In genomic region chr20:51711426-51711825, GRCh38 we compare ENCODE assay signal across 1 cellular context.
TF ChIP-seq lines count a peak whose summit lies in the region.

No MANE protein-coding gene starts in this region.

TF ChIP-seq in IMR-90, 13 proteins besides CTCF, POLR2A, EP300 and RAD21 (continued from another document):
- TF ChIP-seq MXI1 (IDR thresholded peaks at IDR 0.05; ENCODE audit: borderline replicate concordance, low read depth, low read length) (no peak), ELK1 (IDR thresholded peaks at IDR 0.05; ENCODE audit: borderline replicate concordance, low read depth, low read length) (no peak), MAZ (IDR thresholded peaks at IDR 0.05; ENCODE audit: borderline replicate concordance, low read depth, low read length) (no peak), SMC3 (IDR thresholded peaks at IDR 0.05; ENCODE audit: low read depth, low read length) (no peak), RFX5 (IDR thresholded peaks at IDR 0.05; ENCODE audit: low read depth, low read length) (no peak), USF2 (IDR thresholded peaks at IDR 0.05; ENCODE audit: low read depth, low read length) (no peak)
